ENCODE assay signal across 1 cellular context in the genomic region with DNA sequence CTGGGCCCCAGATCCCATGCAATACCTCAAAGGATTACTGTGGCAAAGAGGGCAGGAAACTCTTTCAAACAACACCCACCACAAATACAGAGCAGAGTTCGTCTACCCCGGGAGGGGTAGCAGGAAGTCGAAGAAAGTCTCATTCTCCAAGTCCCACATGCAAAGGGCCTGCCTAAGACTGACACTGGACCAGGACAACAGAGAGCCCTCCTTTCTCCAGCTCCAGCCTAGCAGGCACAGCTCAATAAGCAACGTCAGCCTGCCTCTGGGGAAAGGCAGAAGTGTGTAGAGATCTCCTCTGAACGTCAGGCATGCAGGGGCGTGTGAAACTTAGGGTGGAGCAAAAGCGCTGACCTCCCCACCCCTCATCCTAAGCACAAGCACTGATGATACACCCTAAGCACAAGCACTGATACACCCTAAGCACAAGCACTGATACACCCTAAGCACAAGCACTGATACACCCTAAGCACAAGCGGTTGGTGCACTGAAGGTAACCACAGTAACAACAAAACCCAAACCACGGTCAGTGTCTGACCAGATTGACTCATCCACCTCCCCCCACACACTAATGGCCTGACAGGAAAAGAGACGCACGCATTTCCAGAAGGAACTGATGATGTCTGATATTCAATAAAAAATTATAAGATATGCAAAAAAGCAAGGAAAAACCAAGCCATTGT.
TF ChIP-seq lines count a peak whose summit lies in the region.

No MANE protein-coding gene starts in this region.

TF ChIP-seq in WTC11, 78 proteins besides CTCF, POLR2A, EP300 and RAD21 (continued from another document):
- TF ChIP-seq ERG (CRISPR knock-in tag; IDR thresholded peaks at IDR 0.05) (no peak), ZSCAN18 (CRISPR knock-in tag; IDR thresholded peaks at IDR 0.05) (no peak), FOXP4 (CRISPR knock-in tag; IDR thresholded peaks at IDR 0.05) (no peak), RORB (CRISPR knock-in tag; IDR thresholded peaks at IDR 0.05) (no peak)
- TF ChIP-seq, protein P1, sequence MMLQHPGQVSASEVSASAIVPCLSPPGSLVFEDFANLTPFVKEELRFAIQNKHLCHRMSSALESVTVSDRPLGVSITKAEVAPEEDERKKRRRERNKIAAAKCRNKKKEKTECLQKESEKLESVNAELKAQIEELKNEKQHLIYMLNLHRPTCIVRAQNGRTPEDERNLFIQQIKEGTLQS (CRISPR knock-in tag; conservative IDR thresholded peaks at IDR 0.05) = no peak
- TF ChIP-seq, protein P2, sequence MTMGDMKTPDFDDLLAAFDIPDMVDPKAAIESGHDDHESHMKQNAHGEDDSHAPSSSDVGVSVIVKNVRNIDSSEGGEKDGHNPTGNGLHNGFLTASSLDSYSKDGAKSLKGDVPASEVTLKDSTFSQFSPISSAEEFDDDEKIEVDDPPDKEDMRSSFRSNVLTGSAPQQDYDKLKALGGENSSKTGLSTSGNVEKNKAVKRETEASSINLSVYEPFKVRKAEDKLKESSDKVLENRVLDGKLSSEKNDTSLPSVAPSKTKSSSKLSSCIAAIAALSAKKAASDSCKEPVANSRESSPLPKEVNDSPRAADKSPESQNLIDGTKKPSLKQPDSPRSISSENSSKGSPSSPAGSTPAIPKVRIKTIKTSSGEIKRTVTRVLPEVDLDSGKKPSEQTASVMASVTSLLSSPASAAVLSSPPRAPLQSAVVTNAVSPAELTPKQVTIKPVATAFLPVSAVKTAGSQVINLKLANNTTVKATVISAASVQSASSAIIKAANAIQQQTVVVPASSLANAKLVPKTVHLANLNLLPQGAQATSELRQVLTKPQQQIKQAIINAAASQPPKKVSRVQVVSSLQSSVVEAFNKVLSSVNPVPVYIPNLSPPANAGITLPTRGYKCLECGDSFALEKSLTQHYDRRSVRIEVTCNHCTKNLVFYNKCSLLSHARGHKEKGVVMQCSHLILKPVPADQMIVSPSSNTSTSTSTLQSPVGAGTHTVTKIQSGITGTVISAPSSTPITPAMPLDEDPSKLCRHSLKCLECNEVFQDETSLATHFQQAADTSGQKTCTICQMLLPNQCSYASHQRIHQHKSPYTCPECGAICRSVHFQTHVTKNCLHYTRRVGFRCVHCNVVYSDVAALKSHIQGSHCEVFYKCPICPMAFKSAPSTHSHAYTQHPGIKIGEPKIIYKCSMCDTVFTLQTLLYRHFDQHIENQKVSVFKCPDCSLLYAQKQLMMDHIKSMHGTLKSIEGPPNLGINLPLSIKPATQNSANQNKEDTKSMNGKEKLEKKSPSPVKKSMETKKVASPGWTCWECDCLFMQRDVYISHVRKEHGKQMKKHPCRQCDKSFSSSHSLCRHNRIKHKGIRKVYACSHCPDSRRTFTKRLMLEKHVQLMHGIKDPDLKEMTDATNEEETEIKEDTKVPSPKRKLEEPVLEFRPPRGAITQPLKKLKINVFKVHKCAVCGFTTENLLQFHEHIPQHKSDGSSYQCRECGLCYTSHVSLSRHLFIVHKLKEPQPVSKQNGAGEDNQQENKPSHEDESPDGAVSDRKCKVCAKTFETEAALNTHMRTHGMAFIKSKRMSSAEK (CRISPR knock-in tag; IDR thresholded peaks at IDR 0.05; ENCODE audit: borderline replicate concordance) = no peak
